ENCODE assay signal across 11 cellular contexts in the genomic region with DNA sequence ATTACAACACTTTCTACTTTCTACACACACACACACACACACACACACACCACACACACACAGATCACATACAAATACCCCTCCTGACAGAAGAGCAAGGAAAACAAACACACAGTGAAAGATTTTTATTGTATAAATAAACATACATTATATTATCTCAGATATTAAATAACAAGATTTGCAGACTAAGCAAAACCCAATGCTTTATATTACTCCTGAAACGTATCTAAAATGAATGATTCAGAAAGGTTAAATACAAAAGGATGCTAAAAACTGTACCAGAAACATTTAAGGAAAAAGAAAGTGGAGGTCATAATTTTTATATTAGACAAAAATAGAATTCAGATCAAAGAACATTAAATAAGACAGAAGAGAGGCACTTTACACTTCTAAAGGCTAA.
"Had no signal": no experiment of that assay in that cellular context is flagged by ENCODE, and none has a peak within 500 bp of the region (broad histone marks: within the 10 kb centered on the region; RNA-seq: fewer than 3 reads in every experiment).

No MANE protein-coding gene starts in this region.

- H3K4me2 ChIP-seq: GM23338 had no signal

- H3K9me3 ChIP-seq: HAP-1 had no signal

- H3K36me3 ChIP-seq: HAP-1 had no signal

- DNase-seq: GM23248, GOT3, H7, H9, HCEC 1CT, HFFc6 had no signal

- FAIRE-seq: H1, H54 had no signal

- H3K27ac Mint-ChIP-seq: GM23338, H9, HFFc6 had no signal

- H3K4me1 ChIP-seq: HAP-1 had no signal

- ATAC-seq: GM23338, HCT116 had no signal

- H3K4me3 Mint-ChIP-seq: GM23338, H9, HFFc6 had no signal

- H3K4me3 ChIP-seq: GM23248, GM23338, HAP-1 had no signal

- H3K9me3 Mint-ChIP-seq: GM23338, HFFc6 had no signal

- H3K9ac ChIP-seq: GM23248 had no signal

- H2AFZ ChIP-seq: GM23248, GM23338 had no signal

- H3K27ac ChIP-seq: GM23248 had no signal
